22 cellular contexts compared by ENCODE assay signal in the genomic region with DNA sequence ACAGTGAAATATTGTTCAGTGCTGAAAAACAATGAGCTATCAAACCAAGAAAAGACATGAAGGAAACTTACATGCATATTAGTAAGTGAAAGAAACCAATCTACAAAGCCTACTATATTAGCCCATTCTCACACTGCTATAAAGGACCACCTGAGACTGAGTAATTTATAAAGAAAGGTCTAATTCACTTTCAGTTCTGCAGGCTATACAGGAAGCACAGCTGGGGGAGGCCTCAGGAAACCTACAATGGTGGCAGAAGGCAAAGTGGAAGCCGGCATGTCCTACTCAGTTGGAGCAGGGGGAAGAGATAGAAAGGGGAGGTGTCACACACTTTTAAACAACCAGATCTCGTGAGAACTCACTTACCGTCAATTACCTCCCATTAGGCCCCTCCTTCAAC.
"Had no signal": no experiment of that assay in that cellular context is flagged by ENCODE, and none has a peak within 500 bp of the region (broad histone marks: within the 10 kb centered on the region; RNA-seq: fewer than 3 reads in every experiment).

No MANE protein-coding gene starts in this region.

- H3K27me3 ChIP-seq: foreskin keratinocyte, neural progenitor cell, pancreas, stomach, transverse colon had no signal

- ATAC-seq: foreskin keratinocyte; left colon; left ventricle myocardium superior; natural killer cell treated with Interleukin-12 subunit alpha and Interleukin-12 subunit beta and Interleukin-15 and Interleukin-18, amount 100 ng/mL, for 72 hours; pancreas; right cardiac atrium had no signal

- H3K36me3 ChIP-seq: neural progenitor cell, pancreas, stomach, thoracic aorta, transverse colon had no signal

- H3K9me3 ChIP-seq: pancreas, stomach, thoracic aorta, transverse colon had no signal

- H3K4me1 ChIP-seq: foreskin keratinocyte, neural progenitor cell, pancreas, transverse colon had no signal

- H3K9ac ChIP-seq: neural progenitor cell had no signal

- FAIRE-seq: endothelial cell of umbilical vein, pancreas, small intestine had no signal

- H3K27ac ChIP-seq: foreskin keratinocyte, neural progenitor cell, pancreas, stomach, thoracic aorta, transverse colon had no signal

- DNase-seq: effector CD4-positive, alpha-beta T cell; endodermal cell; erythroblast; foreskin keratinocyte; left colon; left ventricle myocardium superior; mesenchymal stem cell; midbrain; occipital lobe; pancreas; right cardiac atrium; small intestine; stimulated activated CD4-positive, alpha-beta T cell treated with anti-CD3 and anti-CD28 coated beads, Interleukin-12 subunit alpha, Interleukin-12 subunit beta, amount 100 ng/mL, for 4 hours; stimulated activated naive CD4-positive, alpha-beta T cell; stomach; substantia nigra; transverse colon had no signal

- H3K4me3 ChIP-seq: lung, neural progenitor cell, pancreas, stomach, thoracic aorta, transverse colon had no signal

- H2AFZ ChIP-seq: neural progenitor cell had no signal

- H3K4me2 ChIP-seq: neural progenitor cell had no signal
